In the genomic region with DNA sequence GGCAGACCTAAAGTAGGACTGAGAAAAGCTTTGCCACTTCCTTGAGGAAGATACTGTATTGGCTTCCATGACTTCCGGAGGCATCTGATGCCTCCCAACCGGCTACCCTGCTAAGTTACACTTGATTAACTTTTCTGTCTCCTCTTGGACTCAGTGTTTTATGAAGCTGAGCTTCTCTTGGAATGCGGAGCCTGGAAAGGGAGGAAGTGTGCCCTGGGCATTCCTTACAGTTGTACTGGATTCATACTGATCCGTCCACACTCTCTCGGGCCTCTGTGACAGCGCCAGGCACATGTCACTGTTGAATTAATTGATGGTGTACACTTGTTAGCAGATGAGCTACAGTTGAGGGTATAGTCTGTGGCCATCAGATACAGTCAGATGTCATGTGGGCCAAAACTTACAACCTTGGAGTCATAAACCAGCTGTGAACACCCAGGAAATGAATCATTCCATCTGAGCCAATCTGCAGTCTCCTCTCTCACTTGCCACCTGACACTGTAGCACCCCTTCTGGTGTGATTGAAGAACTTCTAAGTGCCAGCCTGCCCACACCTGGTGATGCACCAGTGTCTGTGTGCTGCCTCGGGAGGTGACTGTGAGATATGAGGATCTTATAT, we compare ENCODE assay signal across 8 cellular contexts.
DNase-seq lines count a peak whose midpoint lies in the region; ATAC-seq and TF ChIP-seq lines count a peak whose summit lies in the region.

No MANE protein-coding gene starts in this region.

- H3F3A ChIP-seq in PC-9 (ENCODE audit: insufficient read depth, low read depth) = no peaks in the 10 kb centered on the region

- H3K27me3 ChIP-seq in PC-9 (ENCODE audit: insufficient read depth, low read depth) = no peaks in the 10 kb centered on the region
- no peaks in the 10 kb centered on the region for H3K27me3 ChIP-seq in CD8-positive, alpha-beta T cell (ENCODE audit: insufficient read depth, low read length)

- H3K9me2 ChIP-seq in PC-9 (ENCODE audit: insufficient read depth) = no peaks in the 10 kb centered on the region

- peaks cover 16% of the 10 kb centered on the region for H3K27me3 Mint-ChIP-seq in CD8-positive, alpha-beta T cell (ENCODE audit: low read depth)
- no peaks in the 10 kb centered on the region for H3K27me3 Mint-ChIP-seq in chondrocyte (ENCODE audit: low read depth)

- no peaks in the 10 kb centered on the region for H4K20me1 ChIP-seq in PC-9 (ENCODE audit: insufficient read depth)

- CTCF ChIA-PET in PC-9 (lab: Charles Lee) = no interaction called here
- CTCF ChIA-PET in CD8-positive, alpha-beta T cell (lab: Charles Lee) = no interaction called here

- H3K79me2 ChIP-seq in PC-9 (ENCODE audit: low read depth) = no peaks in the 10 kb centered on the region

- H3K4me3 ChIP-seq in PC-9 = no peak overlapping the region
- no peak overlapping the region for H3K4me3 ChIP-seq in CD8-positive, alpha-beta T cell (ENCODE audit: low read depth, low read length)

- POLR2A ChIA-PET in PC-9 (lab: Charles Lee; ENCODE audit: unreplicated experiment) = interaction anchor here (0.5 kb wide), 1 partner anchor 229 kb away, joined by 3 read pairs; no protein-coding TSS in a partner anchor
- POLR2A ChIA-PET in CD8-positive, alpha-beta T cell (lab: Charles Lee) = no interaction called here

- no TSS peak for BruUV-seq in PC-9 (replicated peaks; lab: Mats Ljungman, UMichigan)

- H3K4me1 Mint-ChIP-seq in CD8-positive, alpha-beta T cell (ENCODE audit: low read depth) = no peaks in the 10 kb centered on the region
- peaks cover 32% of the 10 kb centered on the region for H3K4me1 Mint-ChIP-seq in chondrocyte (ENCODE audit: low read depth)

- intact Hi-C loops in PC-9 (cut with micrococcal nuclease; ENCODE audit: unreplicated experiment) = no loop called here
- intact Hi-C loops in CD8-positive, alpha-beta T cell (cut with DNase I, micrococcal nuclease) = no loop called here

- no peak overlapping the region for H3K27ac Mint-ChIP-seq in CD8-positive, alpha-beta T cell
- H3K27ac Mint-ChIP-seq in chondrocyte (ENCODE audit: unreplicated experiment) = no peak overlapping the region

- peak; percentile 64 for ATAC-seq in GM21390 (IDR thresholded peaks at IDR 0.05; ENCODE audit: unreplicated experiment)
- ATAC-seq in GM21825 (IDR thresholded peaks at IDR 0.05; ENCODE audit: unreplicated experiment) = no peak
- ATAC-seq in CD8-positive, alpha-beta T cell = no peak

- H3K36me3 ChIP-seq in PC-9 (ENCODE audit: low read depth) = no peaks in the 10 kb centered on the region
- no peaks in the 10 kb centered on the region for H3K36me3 ChIP-seq in CD8-positive, alpha-beta T cell (ENCODE audit: insufficient read depth, low read length)

- no peaks in the 10 kb centered on the region for H3K9me3 ChIP-seq in PC-9 (ENCODE audit: insufficient read depth, low read depth)
- H3K9me3 ChIP-seq in CD8-positive, alpha-beta T cell (ENCODE audit: low read length) = no peaks in the 10 kb centered on the region

- no peaks in the 10 kb centered on the region for H3K9me3 Mint-ChIP-seq in CD8-positive, alpha-beta T cell
- no peaks in the 10 kb centered on the region for H3K9me3 Mint-ChIP-seq in chondrocyte (ENCODE audit: low read depth)

- H3K36me3 Mint-ChIP-seq in CD8-positive, alpha-beta T cell = no peaks in the 10 kb centered on the region
- H3K36me3 Mint-ChIP-seq in chondrocyte (ENCODE audit: low read depth) = no peaks in the 10 kb centered on the region

- H3K4me2 ChIP-seq in PC-9 = no peak overlapping the region

- peak overlapping the region; percentile 26; the same call in 1 of the 2 replicates for H3K27ac ChIP-seq in PC-9
- H3K27ac ChIP-seq in CD8-positive, alpha-beta T cell (ENCODE audit: low read depth, low read length) = no peak overlapping the region

- no peak for TF ChIP-seq CTCF in PC-9 (conservative IDR thresholded peaks at IDR 0.05)
- no peak for TF ChIP-seq CTCF in CD8-positive, alpha-beta T cell (IDR thresholded peaks at IDR 0.05)
- no peak for TF ChIP-seq CTCF in chondrocyte (IDR thresholded peaks at IDR 0.05)

- no peak overlapping the region for H3K4me3 Mint-ChIP-seq in CD8-positive, alpha-beta T cell
- H3K4me3 Mint-ChIP-seq in chondrocyte (ENCODE audit: unreplicated experiment) = no peak overlapping the region

- H3K4me1 ChIP-seq in PC-9 (replicated peaks; ENCODE audit: insufficient read depth) = peaks cover 4% of the 10 kb centered on the region; the same call in 1 of the 2 replicates
- no peaks in the 10 kb centered on the region for H3K4me1 ChIP-seq in CD8-positive, alpha-beta T cell (ENCODE audit: insufficient read depth, low read length)

- H2AFZ ChIP-seq in PC-9 = no peak overlapping the region

- DNase-seq in ELR (ENCODE audit: low read depth) (peak; percentile 71), PC-9 (peak in 1 of 2 experiments; percentile 13), kidney tubule cell (ENCODE audit: low spot score) (peak; percentile 94), dedifferentiated amniotic fluid mesenchymal stem cell (ENCODE audit: extremely low spot score) (no peak), chondrocyte (ENCODE audit: low spot score) (no peak)
- DNase-seq in CD8-positive, alpha-beta T cell = no peak

Comparison
In these comparisons a context has a peak if more than half of its experiments do, and no peak if none do; other contexts are left out.
1. DNase-seq: peak in ELR (single experiment) and kidney tubule cell (single experiment); none in dedifferentiated amniotic fluid mesenchymal stem cell (single experiment), CD8-positive, alpha-beta T cell (0 of 7) and chondrocyte (single experiment).